Comparison of ENCODE assay signal across 20 cellular contexts in genomic region chr9:130466537-130467217, GRCh38. TPM values are rescaled to one million over a fixed set of nuclear protein-coding genes. Genes with fewer than 3 reads are reported as not detected.
A peak's percentile ranks its signal among the peaks of the same experiment; 100 is the strongest.
DNase-seq lines count a peak whose midpoint lies in the region; ATAC-seq and TF ChIP-seq lines count a peak whose summit lies in the region.
"Had no signal": no experiment of that assay in that cellular context is flagged by ENCODE, and none has a peak within 500 bp of the region (broad histone marks: within the 10 kb centered on the region; RNA-seq: fewer than 3 reads in every experiment).

No MANE protein-coding gene starts in this region.

- H3K79me2 ChIP-seq in neural progenitor cell (ENCODE audit: low read depth) = no peaks in the 10 kb centered on the region

- no peaks in the 10 kb centered on the region for H4K20me1 ChIP-seq in neural progenitor cell (ENCODE audit: low read depth)

- no peak overlapping the region for H3K4me3 ChIP-seq in neural progenitor cell
- H3K4me3 ChIP-seq: GM12878 had no signal

- H3K9ac ChIP-seq in neural progenitor cell = no peak overlapping the region
- H3K9ac ChIP-seq: SK-N-SH had no signal

- H2AFZ ChIP-seq in neural progenitor cell (replicated peaks) = no peak overlapping the region

- H3K9me3 Mint-ChIP-seq in neural progenitor cell (no peaks in the 10 kb centered on the region), endothelial cell (ENCODE audit: unreplicated experiment) (no peaks in the 10 kb centered on the region)

- no peak for TF ChIP-seq CTCF in neural progenitor cell (IDR thresholded peaks at IDR 0.05)
- TF ChIP-seq CTCF in endothelial cell (IDR thresholded peaks at IDR 0.05; ENCODE audit: unreplicated experiment) = no peak

- no peak overlapping the region for H3K27ac ChIP-seq in neural progenitor cell
- H3K27ac ChIP-seq: 22Rv1, C4-2B had no signal

- peaks cover 41% of the 10 kb centered on the region for H3K4me1 ChIP-seq in neural progenitor cell

- H3K27me3 Mint-ChIP-seq in neural progenitor cell (ENCODE audit: insufficient read depth, low read depth) (peaks cover 15% of the 10 kb centered on the region), endothelial cell (ENCODE audit: unreplicated experiment) (peaks cover 6% of the 10 kb centered on the region)

- H3K4me2 ChIP-seq in neural progenitor cell = peak overlapping the region; percentile 47
- H3K4me2 ChIP-seq: SK-N-SH had no signal

- H3K27me3 ChIP-seq in neural progenitor cell = no peaks in the 10 kb centered on the region

- H3K36me3 Mint-ChIP-seq in neural progenitor cell (no peaks in the 10 kb centered on the region), endothelial cell (ENCODE audit: low read depth, unreplicated experiment) (no peaks in the 10 kb centered on the region)
- H3K36me3 Mint-ChIP-seq: IgD-negative memory B cell had no signal

- H3F3A ChIP-seq in neural progenitor cell (ENCODE audit: low read depth) = peaks cover 32% of the 10 kb centered on the region

- H3K9me3 ChIP-seq in neural progenitor cell (ENCODE audit: low read depth) = no peaks in the 10 kb centered on the region
- H3K9me3 ChIP-seq: SK-N-SH had no signal

- no peaks in the 10 kb centered on the region for H3K36me3 ChIP-seq in neural progenitor cell

- H3K27ac Mint-ChIP-seq in neural progenitor cell (no peak overlapping the region), endothelial cell (ENCODE audit: unreplicated experiment) (no peak overlapping the region)
- H3K27ac Mint-ChIP-seq: IgD-negative memory B cell had no signal

- peak; percentile 66 for DNase-seq in DMS 273 (lab: John Stamatoyannopoulos, UW; ENCODE audit: unreplicated experiment)
- no peak for DNase-seq in DMS 273 treated with DMSO at 0.1 percent for 48 hours (lab: John Stamatoyannopoulos, UW)
- peak; percentile 53 for DNase-seq in NCI-H82 treated with DMSO at 0.1 percent for 48 hours (lab: John Stamatoyannopoulos, UW; ENCODE audit: unreplicated experiment)
- DNase-seq in left kidney (ENCODE audit: low read depth, low spot score) = peak; percentile 41
- peak; percentile 13 for DNase-seq in neural progenitor cell (ENCODE audit: low spot score)
- no peak for DNase-seq in endothelial cell (ENCODE audit: low spot score)
- no peak for DNase-seq in MV-4-11 (lab: John Stamatoyannopoulos, UW)
- DNase-seq: AML-193, DMS53, EL, Karpas-422, NCI-H2107, OCI-M1, SHP77, SK-N-SH had no signal

- H3K4me1 Mint-ChIP-seq in neural progenitor cell = peaks cover 42% of the 10 kb centered on the region
- no peaks in the 10 kb centered on the region for H3K4me1 Mint-ChIP-seq in endothelial cell (ENCODE audit: unreplicated experiment)
- H3K4me1 Mint-ChIP-seq: IgD-negative memory B cell had no signal

- no peak for ATAC-seq in GM21381 (IDR thresholded peaks at IDR 0.05; ENCODE audit: unreplicated experiment)
- ATAC-seq: GM12878 had no signal

- H3K4me3 Mint-ChIP-seq in neural progenitor cell (no peak overlapping the region), endothelial cell (ENCODE audit: unreplicated experiment) (no peak overlapping the region)
- H3K4me3 Mint-ChIP-seq: IgD-negative memory B cell had no signal

RNA-seq across cellular contexts. Expression of gene ASS1, which starts 21.9 kb away (rescaled TPM):
- total RNA-seq in neural progenitor cell (ENCODE audit: low replicate concordance) (22.5 and 28.9 TPM in 2 replicates), endothelial cell (ENCODE audit: unreplicated experiment) (3.1 TPM)

Comparison
In these comparisons a context has a peak if more than half of its experiments do, and no peak if none do; other contexts are left out.
1. DNase-seq: peak in DMS 273 (single experiment), NCI-H82 treated with DMSO at 0.1 percent for 48 hours (single experiment), left kidney (single experiment) and neural progenitor cell (single experiment); none in DMS 273 treated with DMSO at 0.1 percent for 48 hours (single experiment), endothelial cell (single experiment) and MV-4-11 (single experiment).